ENCODE assay signal across 13 cellular contexts in the genomic region with DNA sequence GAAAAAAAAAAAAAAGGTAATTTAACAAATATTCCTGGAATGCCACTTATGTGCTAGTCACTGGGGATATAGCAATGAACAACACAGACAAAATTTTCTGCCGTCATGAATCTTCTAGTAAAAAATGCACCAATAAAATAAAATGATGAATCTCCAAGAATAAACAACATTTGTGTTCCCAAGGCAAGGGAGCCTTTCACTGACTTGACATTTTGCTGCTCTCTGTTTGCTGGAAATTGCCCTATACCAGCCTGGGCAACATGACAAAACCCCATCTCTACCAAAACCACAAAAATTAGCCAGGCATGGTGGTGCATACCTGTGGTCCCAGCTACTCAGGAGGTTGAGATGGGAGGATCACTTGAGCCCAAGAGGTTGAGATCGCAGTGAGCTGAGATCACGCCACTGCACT.
A peak's percentile ranks its signal among the peaks of the same experiment; 100 is the strongest.
DNase-seq lines count a peak whose midpoint lies in the region; ATAC-seq and TF ChIP-seq lines count a peak whose summit lies in the region.
"Had no signal": no experiment of that assay in that cellular context is flagged by ENCODE, and none has a peak within 500 bp of the region (broad histone marks: within the 10 kb centered on the region; RNA-seq: fewer than 3 reads in every experiment).

No MANE protein-coding gene starts in this region.

- TF ChIP-seq CTCF in AG04450 (IDR thresholded peaks at IDR 0.05; ENCODE audit: low read depth, low read length) (no peak), kidney epithelial cell (IDR thresholded peaks at IDR 0.05; ENCODE audit: insufficient read depth, low read length, poor library complexity, severe bottlenecking) (no peak)

- POLR2A ChIA-PET in AG04450 (lab: Yijun Ruan, JAX), result interaction anchor here (0.6 to 0.7 kb wide), 5 partner anchors 91 to 195 kb away, joined by 3 to 8 read pairs (median 5); no protein-coding TSS in a partner anchor

- H3K27me3 ChIP-seq in AG04450 (ENCODE audit: control insufficient read depth, insufficient read depth, low read length), result no peaks in the 10 kb centered on the region
- no peaks in the 10 kb centered on the region for H3K27me3 ChIP-seq in kidney epithelial cell (ENCODE audit: control insufficient read depth, insufficient read depth, low read length)
- H3K27me3 ChIP-seq: BLaER1 treated with 17β-estradiol and CSF1 and Interleukin-3, amounts not matched to agents 10 nM and 100 nM had no signal

- no peaks in the 10 kb centered on the region; the same call in 1 of the 2 replicates for H3K9me3 ChIP-seq in AG04450 (ENCODE audit: control insufficient read depth, insufficient read depth, low read length)

- H3K27ac ChIP-seq in AG04450 (ENCODE audit: low read depth, low read length), result peak overlapping the region; percentile 82
- H3K27ac ChIP-seq: BLaER1 treated with 17β-estradiol and CSF1 and Interleukin-3, amounts not matched to agents 10 nM and 100 nM had no signal

- H3K36me3 ChIP-seq in kidney epithelial cell (ENCODE audit: control insufficient read depth, insufficient read depth, low read length), result no peaks in the 10 kb centered on the region
- H3K36me3 ChIP-seq: BLaER1 treated with 17β-estradiol and CSF1 and Interleukin-3, amounts not matched to agents 10 nM and 100 nM had no signal

- no peak overlapping the region for H3K4me3 ChIP-seq in AG04450 (ENCODE audit: low read depth, low read length)
- H3K4me3 ChIP-seq in kidney epithelial cell (ENCODE audit: low read depth, low read length), result no peak overlapping the region
- H3K4me3 ChIP-seq: BLaER1 treated with 17β-estradiol and CSF1 and Interleukin-3, amounts not matched to agents 10 nM and 100 nM had no signal

- ATAC-seq in Right ventricle myocardium superior (ENCODE audit: poor library complexity), result no peak
- ATAC-seq in HG02623 (IDR thresholded peaks at IDR 0.05; ENCODE audit: unreplicated experiment), result no peak
- ATAC-seq in GM21515 (IDR thresholded peaks at IDR 0.05; ENCODE audit: unreplicated experiment), result no peak
- ATAC-seq: activated CD8-positive, alpha-beta T cell treated with anti-CD3 and anti-CD28 coated beads, Interleukin-2, amount 10 ng/mL, durations not matched to agents 7 days and 5 days had no signal

- intact Hi-C loops in Right ventricle myocardium superior (cut with DNase I), result no loop called here

- CTCF ChIA-PET in AG04450 (lab: Charles Lee), result interaction anchor here (0.7 kb wide), 1 partner anchor 119 kb away, joined by 3 read pairs; no protein-coding TSS in a partner anchor

- DNase-seq in AG04450 (ENCODE audit: low read depth, low spot score) (peak; percentile 71), HT1080 (ENCODE audit: low read depth) (peak; percentile 97), amniotic stem cell (lab: John Stamatoyannopoulos, UW) (peak; percentile 89), kidney epithelial cell (ENCODE audit: low read depth) (peak; percentile 87), Right ventricle myocardium superior (no peak), NCI-H748 treated with DMSO at 0.1 percent for 48 hours (lab: John Stamatoyannopoulos, UW) (no peak)
- DNase-seq: activated CD8-positive, alpha-beta T cell treated with anti-CD3 and anti-CD28 coated beads, Interleukin-2, amount 10 ng/mL, durations not matched to agents 7 days and 5 days; NCI-H2029; nucleus accumbens; SHP77 had no signal

Comparison
In these comparisons a context has a peak if more than half of its experiments do, and no peak if none do; other contexts are left out.
1. DNase-seq: peak in AG04450 (single experiment), HT1080 (single experiment), amniotic stem cell (single experiment) and kidney epithelial cell (single experiment); none in Right ventricle myocardium superior (single experiment) and NCI-H748 treated with DMSO at 0.1 percent for 48 hours (single experiment).